18 cellular contexts compared by ENCODE assay signal in genomic region chr7:80821781-80822180, GRCh38.
"Had no signal": no experiment of that assay in that cellular context is flagged by ENCODE, and none has a peak within 500 bp of the region (broad histone marks: within the 10 kb centered on the region; RNA-seq: fewer than 3 reads in every experiment).

No MANE protein-coding gene starts in this region.

- H3K27ac Mint-ChIP-seq: activated CD8-positive, alpha-beta memory T cell treated with anti-CD3 and anti-CD28 coated beads, Interleukin-2, amount 10 ng/mL, durations not matched to agents 7 days and 5 days; activated naive CD4-positive, alpha-beta T cell treated with anti-CD3 and anti-CD28 coated beads, Interleukin-2, amount 50 U/mL, for 24 hours; activated T-cell treated with anti-CD3 and anti-CD28 coated beads, Interleukin-2, amount 50 U/mL, for 24 hours; naive thymus-derived CD4-positive, alpha-beta T cell; type B pancreatic cell had no signal

- H3K27ac ChIP-seq: brain microvascular endothelial cell, esophagus muscularis mucosa, lower lobe of right lung, suprapubic skin had no signal

- H3K4me1 Mint-ChIP-seq: activated CD8-positive, alpha-beta memory T cell treated with anti-CD3 and anti-CD28 coated beads, Interleukin-2, amount 10 ng/mL, durations not matched to agents 7 days and 5 days; activated naive CD4-positive, alpha-beta T cell treated with anti-CD3 and anti-CD28 coated beads, Interleukin-2, amount 50 U/mL, for 24 hours; naive thymus-derived CD4-positive, alpha-beta T cell had no signal

- H3K4me3 Mint-ChIP-seq: activated CD8-positive, alpha-beta memory T cell treated with anti-CD3 and anti-CD28 coated beads, Interleukin-2, amount 10 ng/mL, durations not matched to agents 7 days and 5 days; activated naive CD4-positive, alpha-beta T cell treated with anti-CD3 and anti-CD28 coated beads, Interleukin-2, amount 50 U/mL, for 24 hours; activated T-cell treated with anti-CD3 and anti-CD28 coated beads, Interleukin-2, amount 50 U/mL, for 24 hours; naive thymus-derived CD4-positive, alpha-beta T cell; type B pancreatic cell had no signal

- H3K9me3 ChIP-seq: esophagus muscularis mucosa, lower lobe of right lung, suprapubic skin had no signal

- H3K36me3 ChIP-seq: brain microvascular endothelial cell, esophagus muscularis mucosa, lower lobe of right lung, suprapubic skin had no signal

- DNase-seq: activated CD4-positive, alpha-beta T cell treated with anti-CD3 and anti-CD28 coated beads for 1 hour; activated CD4-positive, alpha-beta T cell treated with anti-CD3 and anti-CD28 coated beads, Interleukin-2, amount 50 U/mL, for 48 hours; activated CD8-positive, alpha-beta memory T cell treated with anti-CD3 and anti-CD28 coated beads, Interleukin-2, amount 10 ng/mL, durations not matched to agents 7 days and 5 days; activated effector memory CD4-positive, alpha-beta T cell treated with Interleukin-2 at 50 U/mL for 16 hours; activated T-cell treated with anti-CD3 and anti-CD28 coated beads, Interleukin-2, amount 50 U/mL, for 24 hours; amniotic stem cell; brain microvascular endothelial cell; dermis blood vessel endothelial cell; lower lobe of right lung; naive thymus-derived CD4-positive, alpha-beta T cell; stimulated activated CD4-positive, alpha-beta T cell treated with anti-CD3 and anti-CD28 coated beads, Interleukin-2, amount 100 ng/mL, for 48 hours; stimulated activated naive CD8-positive, alpha-beta T cell treated with anti-CD3 and anti-CD28 coated beads, Interleukin-15, Interleukin-2, amounts not matched to agents 100 U/mL and 50 U/mL, for 24 hours had no signal

- H3K36me3 Mint-ChIP-seq: activated CD8-positive, alpha-beta memory T cell treated with anti-CD3 and anti-CD28 coated beads, Interleukin-2, amount 10 ng/mL, durations not matched to agents 7 days and 5 days; activated naive CD4-positive, alpha-beta T cell treated with anti-CD3 and anti-CD28 coated beads, Interleukin-2, amount 50 U/mL, for 24 hours; naive thymus-derived CD4-positive, alpha-beta T cell had no signal

- FAIRE-seq: endometrium, frontal cortex had no signal

- H3K27me3 ChIP-seq: brain microvascular endothelial cell, esophagus muscularis mucosa, suprapubic skin had no signal

- H3K9me3 Mint-ChIP-seq: activated naive CD4-positive, alpha-beta T cell treated with anti-CD3 and anti-CD28 coated beads, Interleukin-2, amount 50 U/mL, for 24 hours; activated T-cell treated with anti-CD3 and anti-CD28 coated beads, Interleukin-2, amount 50 U/mL, for 24 hours; type B pancreatic cell had no signal

- H3K4me3 ChIP-seq: esophagus muscularis mucosa, lower lobe of right lung, suprapubic skin had no signal

- H3K27me3 Mint-ChIP-seq: activated CD8-positive, alpha-beta memory T cell treated with anti-CD3 and anti-CD28 coated beads, Interleukin-2, amount 10 ng/mL, durations not matched to agents 7 days and 5 days; activated naive CD4-positive, alpha-beta T cell treated with anti-CD3 and anti-CD28 coated beads, Interleukin-2, amount 50 U/mL, for 24 hours; activated T-cell treated with anti-CD3 and anti-CD28 coated beads, Interleukin-2, amount 50 U/mL, for 24 hours; naive thymus-derived CD4-positive, alpha-beta T cell; type B pancreatic cell had no signal
